ENCODE assay signal across 8 cellular contexts in the genomic region with DNA sequence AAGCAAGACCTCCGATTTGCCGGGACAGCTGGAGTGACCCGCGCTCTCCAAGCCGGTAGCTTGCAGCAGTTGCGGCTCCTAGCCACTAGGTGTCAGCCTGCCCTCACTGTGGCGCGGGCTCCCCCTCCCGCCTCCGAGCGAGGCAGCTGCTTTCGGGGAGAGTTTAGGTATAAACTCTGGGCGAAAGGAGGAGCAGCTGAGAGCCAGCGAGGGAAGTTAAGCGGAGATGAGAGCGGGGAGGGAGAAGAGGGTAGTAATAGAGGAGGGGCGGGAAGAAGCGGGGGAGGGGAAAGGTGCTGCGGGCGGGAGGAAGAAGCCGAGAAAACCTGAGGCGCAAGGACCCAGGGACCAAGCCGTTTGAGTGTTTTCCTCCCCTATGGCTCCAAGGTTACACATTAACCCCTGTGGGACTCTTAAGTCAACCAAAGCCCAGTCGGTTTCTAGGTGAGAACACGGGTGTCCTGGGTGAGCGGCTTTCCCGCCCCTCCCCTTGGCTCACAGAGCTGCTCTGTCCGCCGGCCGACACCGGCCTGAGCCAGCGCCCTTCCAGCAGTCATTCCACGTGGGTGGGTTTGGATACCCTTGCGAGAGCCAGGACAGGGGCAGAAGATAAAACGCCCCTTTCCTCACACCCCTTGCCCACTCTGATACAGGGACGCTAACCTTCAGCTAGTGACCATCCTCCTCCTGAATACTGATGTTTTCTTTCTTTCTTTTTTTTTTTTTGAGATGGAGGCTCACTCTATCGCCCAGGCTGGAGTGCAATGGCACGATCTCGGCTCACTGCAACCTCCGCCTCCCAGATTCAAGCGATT. TPM values are rescaled to one million over a fixed set of nuclear protein-coding genes. Genes with fewer than 3 reads are reported as not detected.
A peak's percentile ranks its signal among the peaks of the same experiment; 100 is the strongest.
DNase-seq lines count a peak whose midpoint lies in the region; ATAC-seq and TF ChIP-seq lines count a peak whose summit lies in the region.

No MANE protein-coding gene starts in this region.

- peak; percentile 99 for DNase-seq in DMS 273 (lab: John Stamatoyannopoulos, UW; ENCODE audit: unreplicated experiment)
- peak; percentile 99 for DNase-seq in OCI-M1 (lab: John Stamatoyannopoulos, UW)
- DNase-seq in activated T-cell treated with anti-CD3 and anti-CD28 coated beads, Interleukin-2, amount 50 U/mL, for 1 hour = peak; percentile 92
- peak; percentile 91 for DNase-seq in epithelial cell of proximal tubule (ENCODE audit: low read depth)
- DNase-seq in stimulated activated CD8-positive, alpha-beta memory T cell treated with anti-CD3 and anti-CD28 coated beads, Interleukin-7, amount 100 ng/mL, for 1 hour (ENCODE audit: low read depth in 2 of 2) = peak; percentile 80 to 82

- peak overlapping the region; percentile 96 for H3K9ac ChIP-seq in mucosa of stomach (ENCODE audit: low read length)

- H3K4me1 ChIP-seq in mucosa of stomach (ENCODE audit: control insufficient read depth, insufficient read depth, low read length) = peaks cover 55% of the 10 kb centered on the region

- H3K4me3 ChIP-seq in epithelial cell of proximal tubule (ENCODE audit: low read depth, low read length) (peak overlapping the region; percentile 67), mucosa of stomach (ENCODE audit: low read length) (peak overlapping the region; percentile 51)

- H3K27me3 Mint-ChIP-seq in IgD-negative memory B cell = no peaks in the 10 kb centered on the region

- no peaks in the 10 kb centered on the region for H3K27me3 ChIP-seq in mucosa of stomach (ENCODE audit: control insufficient read depth, insufficient read depth, low read length)

- H3K4me3 Mint-ChIP-seq in IgD-negative memory B cell = peak overlapping the region; percentile 91 to 98 (median 96)

- peaks cover 11% of the 10 kb centered on the region for H3K36me3 ChIP-seq in mucosa of stomach (ENCODE audit: control insufficient read depth, insufficient read depth, low read length)

- H3K36me3 Mint-ChIP-seq in IgD-negative memory B cell = peaks cover 2% of the 10 kb centered on the region

- no peaks in the 10 kb centered on the region for H3K9me3 Mint-ChIP-seq in IgD-negative memory B cell

- H3K27ac Mint-ChIP-seq in IgD-negative memory B cell = peak overlapping the region; percentile 99 to 100 (median 100)

- TF ChIP-seq CTCF in epithelial cell of proximal tubule (conservative IDR thresholded peaks at IDR 0.05; ENCODE audit: low read depth, low read length) = peak; percentile 96

- H3K9me3 ChIP-seq in mucosa of stomach (ENCODE audit: control insufficient read depth, low read length) = no peaks in the 10 kb centered on the region

- H3K4me1 Mint-ChIP-seq in IgD-negative memory B cell = peaks cover 28 to 40% (median 32%) of the 10 kb centered on the region in 3 donors

- ATAC-seq in GM21515 (IDR thresholded peaks at IDR 0.05; ENCODE audit: unreplicated experiment) = peak; percentile 34

RNA-seq across cellular contexts. Expression of a gene that starts 1.1 kb away (rescaled TPM):
- 0.49 TPM for polyA plus RNA-seq in IgD-negative memory B cell
- total RNA-seq in epithelial cell of proximal tubule = 14.5 and 14.7 TPM in 2 replicates

RNA-seq across cellular contexts. Expression of a gene that starts 1.5 kb away (rescaled TPM):
- polyA plus RNA-seq in IgD-negative memory B cell = 18.6 TPM
- total RNA-seq in epithelial cell of proximal tubule = 4.3 and 8.4 TPM in 2 replicates

RNA-seq across cellular contexts. Expression of a gene that starts 7.3 kb away (rescaled TPM):
- polyA plus RNA-seq in IgD-negative memory B cell = 6,180 TPM
- 746 and 818 TPM in 2 replicates for total RNA-seq in epithelial cell of proximal tubule

RNA-seq across cellular contexts. Expression of a gene that starts 9.5 kb away (rescaled TPM):
- polyA plus RNA-seq in IgD-negative memory B cell = 6.7 TPM
- 558 and 649 TPM in 2 replicates for total RNA-seq in epithelial cell of proximal tubule

RNA-seq across cellular contexts. Expression of a gene that starts 15.4 kb away (rescaled TPM):
- 2.7 TPM for polyA plus RNA-seq in IgD-negative memory B cell
- under 0.01 and 0.58 TPM in 2 replicates for total RNA-seq in epithelial cell of proximal tubule

Comparison
In these comparisons a context has a peak if more than half of its experiments do, and no peak if none do; other contexts are left out.
1. Peak in every context shown above with its lines: DNase-seq, ATAC-seq and H3K4me3 ChIP-seq.